In the genomic region with DNA sequence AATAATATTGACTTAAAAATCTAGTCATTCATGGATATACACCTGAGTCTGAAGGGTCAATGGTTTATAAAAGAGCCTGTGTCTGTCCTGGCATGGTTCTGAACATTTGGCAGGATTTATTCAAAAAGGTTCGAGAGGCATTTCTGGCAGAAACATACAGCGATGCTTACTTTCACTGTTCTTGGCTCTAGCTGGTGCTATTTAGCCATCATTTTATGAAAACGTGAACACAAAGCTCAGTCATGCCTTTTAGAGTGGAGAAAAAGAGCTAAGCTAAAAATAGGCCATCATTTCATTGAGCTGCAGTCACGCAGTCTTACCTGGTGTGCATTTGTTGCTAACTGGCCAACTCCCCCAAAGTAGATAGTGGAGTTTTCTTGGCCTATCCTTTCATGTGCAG, we compare ENCODE assay signal across 19 cellular contexts.
"Had no signal": no experiment of that assay in that cellular context is flagged by ENCODE, and none has a peak within 500 bp of the region (broad histone marks: within the 10 kb centered on the region; RNA-seq: fewer than 3 reads in every experiment).

No MANE protein-coding gene starts in this region.

- H3K4me3 ChIP-seq: colonic mucosa, lung, upper lobe of left lung had no signal

- H2AFZ ChIP-seq: parathyroid adenoma had no signal

- ATAC-seq: activated naive CD4-positive, alpha-beta T cell treated with anti-CD3 and anti-CD28 coated beads, Interleukin-2, amount 50 U/mL, for 72 hours; activated T-cell treated with anti-CD3 and anti-CD28 coated beads, Interleukin-2, amount 50 U/mL, for 72 hours; naive thymus-derived CD4-positive, alpha-beta T cell; stimulated activated naive CD8-positive, alpha-beta T cell treated with anti-CD3 and anti-CD28 coated beads, Interleukin-15, amount 100 ng/mL, for 72 hours had no signal

- H3K9me3 ChIP-seq: colonic mucosa, upper lobe of left lung had no signal

- DNase-seq: activated CD4-positive, alpha-beta T cell treated with anti-CD3 and anti-CD28 coated beads, Interleukin-2, amount 10 ng/mL, durations not matched to agents 7 days and 5 days; activated CD4-positive, CD25-positive, alpha-beta regulatory T cell; activated CD8-positive, alpha-beta memory T cell treated with anti-CD3 and anti-CD28 coated beads, Interleukin-2, amount 50 U/mL, for 48 hours; activated gamma-delta T cell; activated T-cell treated with anti-CD3 and anti-CD28 coated beads, Interleukin-2, amount 50 U/mL, for 72 hours; caudate nucleus; colonic mucosa; foreskin fibroblast; glutamatergic neuron; immature natural killer cell; left cardiac atrium; naive thymus-derived CD4-positive, alpha-beta T cell; retina; stimulated activated CD4-positive, alpha-beta T cell treated with anti-CD3 and anti-CD28 coated beads, Interleukin-15, amount 100 ng/mL, for 24 hours; stimulated activated naive CD8-positive, alpha-beta T cell treated with anti-CD3 and anti-CD28 coated beads, Interleukin-15, amount 100 ng/mL, for 72 hours; upper lobe of left lung had no signal

- H3K27me3 ChIP-seq: colonic mucosa, upper lobe of left lung had no signal

- H3K9ac ChIP-seq: parathyroid adenoma had no signal

- H3K27ac ChIP-seq: colonic mucosa, parathyroid adenoma, upper lobe of left lung had no signal

- H3K79me2 ChIP-seq: parathyroid adenoma had no signal

- H3K4me1 ChIP-seq: colonic mucosa, parathyroid adenoma, upper lobe of left lung had no signal

- H3K36me3 ChIP-seq: colonic mucosa, upper lobe of left lung had no signal
